9 cellular contexts compared by ENCODE assay signal in genomic region chr9:114366334-114367128, GRCh38. TPM values are rescaled to one million over a fixed set of nuclear protein-coding genes. Genes with fewer than 3 reads are reported as not detected.
DNase-seq lines count a peak whose midpoint lies in the region; ATAC-seq, FAIRE-seq and TF ChIP-seq lines count a peak whose summit lies in the region.
"Had no signal": no experiment of that assay in that cellular context is flagged by ENCODE, and none has a peak within 500 bp of the region (broad histone marks: within the 10 kb centered on the region; RNA-seq: fewer than 3 reads in every experiment).

No MANE protein-coding gene starts in this region.

- ATAC-seq in activated CD8-positive, alpha-beta memory T cell treated with anti-CD3 and anti-CD28 coated beads, Interleukin-2, amount 10 ng/mL, durations not matched to agents 7 days and 5 days = peak; percentile 61
- ATAC-seq in HG02943 (IDR thresholded peaks at IDR 0.05; ENCODE audit: low read depth, unreplicated experiment) = peak; percentile 34
- peak; percentile 79 for ATAC-seq in stimulated activated effector memory CD8-positive, alpha-beta T cell treated with anti-CD3 and anti-CD28 coated beads, Interleukin-12 subunit alpha, Interleukin-12 subunit beta, amount 100 ng/mL, for 72 hours

- H3K4me3 ChIP-seq in epithelial cell of esophagus (ENCODE audit: low read length) = no peak overlapping the region

- H3K4me3 Mint-ChIP-seq in activated CD8-positive, alpha-beta memory T cell treated with anti-CD3 and anti-CD28 coated beads, Interleukin-2, amount 10 ng/mL, durations not matched to agents 7 days and 5 days = peak overlapping the region; percentile 50
- H3K4me3 Mint-ChIP-seq in stimulated activated effector memory CD8-positive, alpha-beta T cell treated with anti-CD3 and anti-CD28 coated beads, Interleukin-12 subunit alpha, Interleukin-12 subunit beta, amount 100 ng/mL, for 72 hours = peak overlapping the region; percentile 47

- peaks cover 91% of the 10 kb centered on the region for H3K4me1 Mint-ChIP-seq in activated CD8-positive, alpha-beta memory T cell treated with anti-CD3 and anti-CD28 coated beads, Interleukin-2, amount 10 ng/mL, durations not matched to agents 7 days and 5 days
- peaks cover 82% of the 10 kb centered on the region for H3K4me1 Mint-ChIP-seq in stimulated activated effector memory CD8-positive, alpha-beta T cell treated with anti-CD3 and anti-CD28 coated beads, Interleukin-12 subunit alpha, Interleukin-12 subunit beta, amount 100 ng/mL, for 72 hours

- CTCF ChIA-PET in activated CD8-positive, alpha-beta memory T cell treated with anti-CD3 and anti-CD28 coated beads, Interleukin-2, amount 10 ng/mL, durations not matched to agents 7 days and 5 days (lab: Charles Lee) = interaction anchor here (1.4 to 7.3 kb wide), 4 partner anchors 10 to 40 kb away, joined by 3 to 135 read pairs (median 4); partner anchors contain the start of gene AKNA

- peaks cover 91% of the 10 kb centered on the region for H3K36me3 Mint-ChIP-seq in activated CD8-positive, alpha-beta memory T cell treated with anti-CD3 and anti-CD28 coated beads, Interleukin-2, amount 10 ng/mL, durations not matched to agents 7 days and 5 days
- H3K36me3 Mint-ChIP-seq in stimulated activated effector memory CD8-positive, alpha-beta T cell treated with anti-CD3 and anti-CD28 coated beads, Interleukin-12 subunit alpha, Interleukin-12 subunit beta, amount 100 ng/mL, for 72 hours = peaks cover 100% of the 10 kb centered on the region

- H3K27me3 Mint-ChIP-seq in activated CD8-positive, alpha-beta memory T cell treated with anti-CD3 and anti-CD28 coated beads, Interleukin-2, amount 10 ng/mL, durations not matched to agents 7 days and 5 days = no peaks in the 10 kb centered on the region

- peak overlapping the region; percentile 89 for H3K27ac Mint-ChIP-seq in activated CD8-positive, alpha-beta memory T cell treated with anti-CD3 and anti-CD28 coated beads, Interleukin-2, amount 10 ng/mL, durations not matched to agents 7 days and 5 days
- peak overlapping the region; percentile 76 for H3K27ac Mint-ChIP-seq in stimulated activated effector memory CD8-positive, alpha-beta T cell treated with anti-CD3 and anti-CD28 coated beads, Interleukin-12 subunit alpha, Interleukin-12 subunit beta, amount 100 ng/mL, for 72 hours

- H3K9me3 Mint-ChIP-seq in activated CD8-positive, alpha-beta memory T cell treated with anti-CD3 and anti-CD28 coated beads, Interleukin-2, amount 10 ng/mL, durations not matched to agents 7 days and 5 days (ENCODE audit: low read depth) = no peaks in the 10 kb centered on the region
- no peaks in the 10 kb centered on the region for H3K9me3 Mint-ChIP-seq in stimulated activated effector memory CD8-positive, alpha-beta T cell treated with anti-CD3 and anti-CD28 coated beads, Interleukin-12 subunit alpha, Interleukin-12 subunit beta, amount 100 ng/mL, for 72 hours

- peak; percentile 72 for DNase-seq in activated CD8-positive, alpha-beta memory T cell treated with anti-CD3 and anti-CD28 coated beads, Interleukin-2, amount 10 ng/mL, durations not matched to agents 7 days and 5 days
- no peak for DNase-seq in activated CD8-positive, alpha-beta memory T cell treated with anti-CD3 and anti-CD28 coated beads, Interleukin-2, amount 50 U/mL, for 48 hours
- DNase-seq in RCC 7860 (ENCODE audit: low spot score) (peak; percentile 98), epithelial cell of esophagus (ENCODE audit: low read depth) (peak; percentile 30), NCI-H1105 (lab: John Stamatoyannopoulos, UW) (no peak)
- DNase-seq in stimulated activated effector memory CD8-positive, alpha-beta T cell treated with anti-CD3 and anti-CD28 coated beads, Interleukin-12 subunit alpha, Interleukin-12 subunit beta, amount 100 ng/mL, for 72 hours (ENCODE audit: low spot score in 2 of 2) = no peak
- DNase-seq in stimulated activated CD4-positive, alpha-beta T cell treated with anti-CD3 and anti-CD28 coated beads, Interleukin-1b, Interleukin-23, amount 100 ng/mL, for 48 hours = no peak
- DNase-seq: DND-41 had no signal

- TF ChIP-seq CTCF in epithelial cell of esophagus (IDR thresholded peaks at IDR 0.05; ENCODE audit: insufficient read depth, low read depth, low read length, missing control alignments) = no peak

- peak; percentile 97 for FAIRE-seq in RCC 7860 (lab: Jason Lieb, UNC)

RNA-seq across cellular contexts. Expression of gene AKNA, which starts 21.3 kb away (rescaled TPM):
- total RNA-seq in activated CD8-positive, alpha-beta memory T cell treated with anti-CD3 and anti-CD28 coated beads, Interleukin-2, amount 10 ng/mL, durations not matched to agents 7 days and 5 days = 100 to 1,000 TPM; 432 to 500 TPM

RNA-seq across cellular contexts. Expression of gene ORM2, which starts 36.9 kb away (rescaled TPM):
- not detected for total RNA-seq in activated CD8-positive, alpha-beta memory T cell treated with anti-CD3 and anti-CD28 coated beads, Interleukin-2, amount 10 ng/mL, durations not matched to agents 7 days and 5 days

RNA-seq across cellular contexts. Expression of gene ORM1, which starts 43.6 kb away (rescaled TPM):
- total RNA-seq in activated CD8-positive, alpha-beta memory T cell treated with anti-CD3 and anti-CD28 coated beads, Interleukin-2, amount 10 ng/mL, durations not matched to agents 7 days and 5 days = not detected

Comparison
In these comparisons a context has a peak if more than half of its experiments do, and no peak if none do; other contexts are left out.
1. DNase-seq: peak in activated CD8-positive, alpha-beta memory T cell treated with anti-CD3 and anti-CD28 coated beads, Interleukin-2, amount 10 ng/mL, durations not matched to agents 7 days and 5 days (single experiment), RCC 7860 (single experiment) and epithelial cell of esophagus (single experiment); none in activated CD8-positive, alpha-beta memory T cell treated with anti-CD3 and anti-CD28 coated beads, Interleukin-2, amount 50 U/mL, for 48 hours (single experiment), stimulated activated effector memory CD8-positive, alpha-beta T cell treated with anti-CD3 and anti-CD28 coated beads, Interleukin-12 subunit alpha, Interleukin-12 subunit beta, amount 100 ng/mL, for 72 hours (0 of 2), NCI-H1105 (single experiment) and stimulated activated CD4-positive, alpha-beta T cell treated with anti-CD3 and anti-CD28 coated beads, Interleukin-1b, Interleukin-23, amount 100 ng/mL, for 48 hours (single experiment).
2. Peak in every context shown above with its lines, with median percentiles within 50 percentile points of each other: ATAC-seq.